8 cellular contexts compared by ENCODE assay signal in genomic region chr11:121451178-121451981, GRCh38. TPM values are rescaled to one million over a fixed set of nuclear protein-coding genes. Genes with fewer than 3 reads are reported as not detected.
DNase-seq lines count a peak whose midpoint lies in the region; ATAC-seq and TF ChIP-seq lines count a peak whose summit lies in the region.

No MANE protein-coding gene starts in this region.

- H3K4me3 ChIP-seq in BLaER1 treated with 17β-estradiol and CSF1 and Interleukin-3, amounts not matched to agents 10 nM and 100 nM: peak overlapping the region; percentile 63 to 82 (median 75)
- H3K4me3 ChIP-seq in fibroblast of lung (replicated peaks in 1 of 4; ENCODE audit: control extremely low read depth in 1 of 4, insufficient read depth in 1 of 4, low read depth in 3 of 4, low read length in 4 of 4) (peak overlapping the region; percentile 48 to 72 (median 60)), rectal smooth muscle tissue (ENCODE audit: low read length) (peak overlapping the region; percentile 83)

- no peaks in the 10 kb centered on the region for H3K36me3 ChIP-seq in BLaER1 treated with 17β-estradiol and CSF1 and Interleukin-3, amounts not matched to agents 10 nM and 100 nM
- H3K36me3 ChIP-seq in fibroblast of lung (ENCODE audit: control insufficient read depth, insufficient read depth, low read length) (no peaks in the 10 kb centered on the region), rectal smooth muscle tissue (ENCODE audit: control insufficient read depth, insufficient read depth, low read length) (no peaks in the 10 kb centered on the region)

- H3K27ac ChIP-seq in BLaER1 treated with 17β-estradiol and CSF1 and Interleukin-3, amounts not matched to agents 10 nM and 100 nM: peak overlapping the region in 9 of 11 experiments; percentile 43 to 73 (median 54); a peak in 17 of 22 replicates
- H3K27ac ChIP-seq in fibroblast of lung (ENCODE audit: insufficient read depth, low read length) (no peak overlapping the region), rectal smooth muscle tissue (ENCODE audit: low read depth, low read length) (no peak overlapping the region)

- H3K4me1 Mint-ChIP-seq in HFFc6 (ENCODE audit: low read depth): peaks cover 5% of the 10 kb centered on the region; the same call in 1 of the 2 replicates
- peaks cover 73% of the 10 kb centered on the region for H3K4me1 Mint-ChIP-seq in activated CD4-positive, alpha-beta T cell treated with anti-CD3 and anti-CD28 coated beads, Interleukin-2, amount 10 ng/mL, durations not matched to agents 7 days and 5 days

- peak overlapping the region; percentile 92 to 100 (median 99) for H3K4me2 ChIP-seq in BLaER1 treated with 17β-estradiol and CSF1 and Interleukin-3, amounts not matched to agents 10 nM and 100 nM
- peak overlapping the region; percentile 78 for H3K4me2 ChIP-seq in fibroblast of lung (ENCODE audit: extremely low read depth, insufficient read depth, low read length)

- ATAC-seq in HG02852 (IDR thresholded peaks at IDR 0.05; ENCODE audit: unreplicated experiment): no peak

- H3K9me3 Mint-ChIP-seq in HFFc6: no peaks in the 10 kb centered on the region
- peaks cover 3% of the 10 kb centered on the region for H3K9me3 Mint-ChIP-seq in activated CD4-positive, alpha-beta T cell treated with anti-CD3 and anti-CD28 coated beads, Interleukin-2, amount 10 ng/mL, durations not matched to agents 7 days and 5 days

- DNase-seq in HFFc6 (no peak), fibroblast of lung (ENCODE audit: low read depth in 2 of 2) (no peak), NCI-H1417 (lab: John Stamatoyannopoulos, UW) (no peak), RPMI8226 (no peak)
- peak; percentile 45 for DNase-seq in activated CD4-positive, alpha-beta T cell treated with anti-CD3 and anti-CD28 coated beads, Interleukin-2, amount 10 ng/mL, durations not matched to agents 7 days and 5 days

- peaks cover 37 to 49% (median 42%) of the 10 kb centered on the region in 11 experiments for H3K27me3 ChIP-seq in BLaER1 treated with 17β-estradiol and CSF1 and Interleukin-3, amounts not matched to agents 10 nM and 100 nM
- H3K27me3 ChIP-seq in fibroblast of lung (ENCODE audit: control insufficient read depth, insufficient read depth, low read length) (peaks cover 19% of the 10 kb centered on the region), rectal smooth muscle tissue (ENCODE audit: control insufficient read depth, insufficient read depth, low read length) (no peaks in the 10 kb centered on the region)

- CTCF ChIA-PET in activated CD4-positive, alpha-beta T cell treated with anti-CD3 and anti-CD28 coated beads, Interleukin-2, amount 10 ng/mL, durations not matched to agents 7 days and 5 days (lab: Charles Lee): interaction anchor here (0.7 to 4.9 kb wide), 19 partner anchors 8 to 160 kb away, joined by 3 to 27 read pairs (median 4); no protein-coding TSS in a partner anchor

- H3K79me2 ChIP-seq in fibroblast of lung (ENCODE audit: control insufficient read depth, insufficient read depth, low read length): no peaks in the 10 kb centered on the region

- H3K9ac ChIP-seq in BLaER1 treated with 17β-estradiol and CSF1 and Interleukin-3, amounts not matched to agents 10 nM and 100 nM: peak overlapping the region; percentile 62 to 78 (median 76)
- H3K9ac ChIP-seq in fibroblast of lung (ENCODE audit: insufficient read depth, low read length) (peak overlapping the region; percentile 50), rectal smooth muscle tissue (ENCODE audit: low read length) (peak overlapping the region; percentile 43)

- H3K9me3 ChIP-seq in BLaER1 treated with 17β-estradiol and CSF1 and Interleukin-3, amounts not matched to agents 10 nM and 100 nM (replicated peaks in 1 of 11): peaks cover 0 to 8% (median 0%) of the 10 kb centered on the region in 11 experiments; a peak in 4 of 22 replicates
- H3K9me3 ChIP-seq in fibroblast of lung (ENCODE audit: control insufficient read depth, insufficient read depth, low read depth, low read length): no peaks in the 10 kb centered on the region

- peaks cover 28 to 74% (median 57%) of the 10 kb centered on the region in 10 experiments for H3K4me1 ChIP-seq in BLaER1 treated with 17β-estradiol and CSF1 and Interleukin-3, amounts not matched to agents 10 nM and 100 nM
- H3K4me1 ChIP-seq in fibroblast of lung (ENCODE audit: control insufficient read depth, extremely low read depth, insufficient read depth, low read length) (no peaks in the 10 kb centered on the region), rectal smooth muscle tissue (ENCODE audit: control insufficient read depth, insufficient read depth, low read length) (no peaks in the 10 kb centered on the region)

- TF ChIP-seq CTCF in HFFc6 (IDR thresholded peaks at IDR 0.05) (no peak), fibroblast of lung (conservative IDR thresholded peaks at IDR 0.05 in 1 of 2, IDR thresholded peaks at IDR 0.05 in 1 of 2; ENCODE audit: low read depth in 1 of 2, low read length in 2 of 2) (no peak)

- no peak overlapping the region for H3K27ac Mint-ChIP-seq in HFFc6
- H3K27ac Mint-ChIP-seq in activated CD4-positive, alpha-beta T cell treated with anti-CD3 and anti-CD28 coated beads, Interleukin-2, amount 10 ng/mL, durations not matched to agents 7 days and 5 days: peak overlapping the region; percentile 94

- H4K20me1 ChIP-seq in BLaER1 treated with 17β-estradiol and CSF1 and Interleukin-3, amounts not matched to agents 10 nM and 100 nM: no peaks in the 10 kb centered on the region
- H4K20me1 ChIP-seq in fibroblast of lung (ENCODE audit: control insufficient read depth, extremely low read depth, insufficient read depth, low read length): no peaks in the 10 kb centered on the region

- no peaks in the 10 kb centered on the region for H3K36me3 Mint-ChIP-seq in HFFc6 (ENCODE audit: low read depth)
- peaks cover 67% of the 10 kb centered on the region for H3K36me3 Mint-ChIP-seq in activated CD4-positive, alpha-beta T cell treated with anti-CD3 and anti-CD28 coated beads, Interleukin-2, amount 10 ng/mL, durations not matched to agents 7 days and 5 days (ENCODE audit: low read depth)

- H3K4me3 Mint-ChIP-seq in HFFc6: peak overlapping the region; percentile 57
- H3K4me3 Mint-ChIP-seq in activated CD4-positive, alpha-beta T cell treated with anti-CD3 and anti-CD28 coated beads, Interleukin-2, amount 10 ng/mL, durations not matched to agents 7 days and 5 days: peak overlapping the region; percentile 76

- POLR2A ChIA-PET in activated CD4-positive, alpha-beta T cell treated with anti-CD3 and anti-CD28 coated beads, Interleukin-2, amount 10 ng/mL, durations not matched to agents 7 days and 5 days (lab: Charles Lee): interaction anchor here (0.8 to 1.5 kb wide), 3 partner anchors 13 to 32 kb away, joined by 3 to 5 read pairs (median 4); no protein-coding TSS in a partner anchor

- H2AFZ ChIP-seq in fibroblast of lung (ENCODE audit: low read length): peak overlapping the region; percentile 60

- peaks cover 37% of the 10 kb centered on the region for H3K27me3 Mint-ChIP-seq in HFFc6 (ENCODE audit: insufficient read depth)
- H3K27me3 Mint-ChIP-seq in activated CD4-positive, alpha-beta T cell treated with anti-CD3 and anti-CD28 coated beads, Interleukin-2, amount 10 ng/mL, durations not matched to agents 7 days and 5 days: no peaks in the 10 kb centered on the region

RNA-seq across cellular contexts. Expression of gene SORL1, which starts 0.7 kb away (rescaled TPM):
- under 1 TPM; 0.19 to 0.48 (median 0.36) TPM for total RNA-seq in HFFc6 (2021; fragmentation: NEBNext Ultra II Directional; extraction: Animal tissue kit (Norgen Biotek cat#: 25700))
- total RNA-seq in activated CD4-positive, alpha-beta T cell treated with anti-CD3 and anti-CD28 coated beads, Interleukin-2, amount 10 ng/mL, durations not matched to agents 7 days and 5 days: 100 to 1,000 TPM; 197 to 207 TPM
- 3.6 and 10.9 TPM in 2 replicates for total RNA-seq in fibroblast of lung
- polyA plus RNA-seq in fibroblast of lung: 0.58 and 5.4 TPM in 2 replicates
- polyA plus RNA-seq in fibroblast of lung (2012): 0.38 and 3.3 TPM in 2 replicates
- polyA minus RNA-seq in fibroblast of lung (ENCODE audit: low replicate concordance): 25.9 and 51.8 TPM in 2 replicates

Comparison
In these comparisons a context has a peak if more than half of its experiments do, and no peak if none do; other contexts are left out.
1. H3K27ac ChIP-seq: peak in BLaER1 treated with 17β-estradiol and CSF1 and Interleukin-3, amounts not matched to agents 10 nM and 100 nM (9 of 11); none in fibroblast of lung (single experiment) and rectal smooth muscle tissue (single experiment).
2. RNA of gene SORL1, which starts 0.7 kb away (total RNA-seq): 197 to 207 TPM in activated CD4-positive, alpha-beta T cell treated with anti-CD3 and anti-CD28 coated beads, Interleukin-2, amount 10 ng/mL, durations not matched to agents 7 days and 5 days; 3.6 to 10.9 TPM in fibroblast of lung and 0.19 to 0.48 TPM in HFFc6; every median in the first group is over 10 times any median in the second.
3. Peak in every context shown above with its lines, with median percentiles within 50 percentile points of each other: H3K4me3 ChIP-seq and H3K9ac ChIP-seq.